In genomic region chr11:67640021-67640757, GRCh38 we compare ENCODE assay signal across 9 cellular contexts. TPM values are rescaled to one million over a fixed set of nuclear protein-coding genes. Genes with fewer than 3 reads are reported as not detected.
DNase-seq lines count a peak whose midpoint lies in the region; ATAC-seq and TF ChIP-seq lines count a peak whose summit lies in the region.
"Had no signal": no experiment of that assay in that cellular context is flagged by ENCODE, and none has a peak within 500 bp of the region (broad histone marks: within the 10 kb centered on the region; RNA-seq: fewer than 3 reads in every experiment).

No MANE protein-coding gene starts in this region.

- TF ChIP-seq CTCF in coronary artery (IDR thresholded peaks at IDR 0.05) (peak; percentile 38), lower lobe of right lung (IDR thresholded peaks at IDR 0.05) (peak; percentile 61)

- CTCF ChIA-PET in activated CD4-positive, alpha-beta T cell treated with anti-CD3 and anti-CD28 coated beads for 36 hours (lab: Charles Lee): interaction anchor here (0.6 to 1.5 kb wide), 3 partner anchors 8 to 52 kb away, joined by 3 to 4 read pairs (median 3); partner anchors contain the start of gene NUDT8

- H3K9me3 Mint-ChIP-seq in activated CD4-positive, alpha-beta T cell treated with anti-CD3 and anti-CD28 coated beads for 36 hours (ENCODE audit: low read depth): no peaks in the 10 kb centered on the region
- no peaks in the 10 kb centered on the region for H3K9me3 Mint-ChIP-seq in stimulated activated memory B cell treated with anti-CD40 and anti-IgM and Interleukin-4, amounts not matched to agents 10 μg/mL and 1 μg/mL and 100 μg/mL, for 72 hours

- H3K27ac ChIP-seq in coronary artery (no peak overlapping the region), lower lobe of right lung (no peak overlapping the region)

- no peaks in the 10 kb centered on the region for H3K4me1 Mint-ChIP-seq in activated CD4-positive, alpha-beta T cell treated with anti-CD3 and anti-CD28 coated beads for 36 hours
- peaks cover 12% of the 10 kb centered on the region for H3K4me1 Mint-ChIP-seq in stimulated activated memory B cell treated with anti-CD40 and anti-IgM and Interleukin-4, amounts not matched to agents 10 μg/mL and 1 μg/mL and 100 μg/mL, for 72 hours

- no peaks in the 10 kb centered on the region for H3K27me3 Mint-ChIP-seq in activated CD4-positive, alpha-beta T cell treated with anti-CD3 and anti-CD28 coated beads for 36 hours
- peaks cover 15% of the 10 kb centered on the region for H3K27me3 Mint-ChIP-seq in stimulated activated memory B cell treated with anti-CD40 and anti-IgM and Interleukin-4, amounts not matched to agents 10 μg/mL and 1 μg/mL and 100 μg/mL, for 72 hours
- H3K27me3 Mint-ChIP-seq: activated naive CD8-positive, alpha-beta T cell had no signal

- H3K27ac Mint-ChIP-seq in activated CD4-positive, alpha-beta T cell treated with anti-CD3 and anti-CD28 coated beads for 36 hours: no peak overlapping the region
- no peak overlapping the region for H3K27ac Mint-ChIP-seq in stimulated activated memory B cell treated with anti-CD40 and anti-IgM and Interleukin-4, amounts not matched to agents 10 μg/mL and 1 μg/mL and 100 μg/mL, for 72 hours
- H3K27ac Mint-ChIP-seq: activated naive CD8-positive, alpha-beta T cell had no signal

- H3K36me3 Mint-ChIP-seq in activated CD4-positive, alpha-beta T cell treated with anti-CD3 and anti-CD28 coated beads for 36 hours (ENCODE audit: low read depth): no peaks in the 10 kb centered on the region
- no peaks in the 10 kb centered on the region for H3K36me3 Mint-ChIP-seq in stimulated activated memory B cell treated with anti-CD40 and anti-IgM and Interleukin-4, amounts not matched to agents 10 μg/mL and 1 μg/mL and 100 μg/mL, for 72 hours
- H3K36me3 Mint-ChIP-seq: activated naive CD8-positive, alpha-beta T cell had no signal

- POLR2A ChIA-PET in activated CD4-positive, alpha-beta T cell treated with anti-CD3 and anti-CD28 coated beads for 36 hours (lab: Charles Lee): interaction anchor here (1.0 kb wide), 1 partner anchor 11 kb away, joined by 3 read pairs; no protein-coding TSS in a partner anchor

- DNase-seq in GM04504 (ENCODE audit: low read depth): peak; percentile 28
- peak; percentile 52 for DNase-seq in M059J (ENCODE audit: low read depth)
- DNase-seq in activated CD4-positive, alpha-beta T cell treated with anti-CD3 and anti-CD28 coated beads for 36 hours: peak; percentile 78
- DNase-seq in coronary artery (ENCODE audit: low spot score): no peak
- peak; percentile 79 for DNase-seq in lower lobe of right lung
- DNase-seq in NCI-H774 (lab: John Stamatoyannopoulos, UW): no peak
- no peak for DNase-seq in pons (ENCODE audit: low spot score)

- H3K4me1 ChIP-seq in lower lobe of right lung: no peaks in the 10 kb centered on the region

- H3K4me3 Mint-ChIP-seq in activated CD4-positive, alpha-beta T cell treated with anti-CD3 and anti-CD28 coated beads for 36 hours: no peak overlapping the region
- no peak overlapping the region for H3K4me3 Mint-ChIP-seq in stimulated activated memory B cell treated with anti-CD40 and anti-IgM and Interleukin-4, amounts not matched to agents 10 μg/mL and 1 μg/mL and 100 μg/mL, for 72 hours
- H3K4me3 Mint-ChIP-seq: activated naive CD8-positive, alpha-beta T cell had no signal

- peaks cover 23% of the 10 kb centered on the region for H3K27me3 ChIP-seq in lower lobe of right lung (ENCODE audit: low read depth)

- no peak overlapping the region for H3K4me3 ChIP-seq in coronary artery
- no peak overlapping the region for H3K4me3 ChIP-seq in lower lobe of right lung

- intact Hi-C loops in activated CD4-positive, alpha-beta T cell treated with anti-CD3 and anti-CD28 coated beads for 36 hours (cut with DNase I, micrococcal nuclease): no loop called here
- intact Hi-C loops in lower lobe of right lung (cut with DNase I): no loop called here

- no peaks in the 10 kb centered on the region for H3K9me3 ChIP-seq in lower lobe of right lung

- no peaks in the 10 kb centered on the region for H3K36me3 ChIP-seq in lower lobe of right lung

- peak; percentile 81 for ATAC-seq in activated CD4-positive, alpha-beta T cell treated with anti-CD3 and anti-CD28 coated beads for 36 hours
- peak; percentile 78 to 85 for ATAC-seq in lower lobe of right lung
- ATAC-seq in stimulated activated memory B cell treated with anti-CD40 and anti-IgM and Interleukin-4, amounts not matched to agents 10 μg/mL and 1 μg/mL and 100 μg/mL, for 72 hours: peak; percentile 74

RNA-seq across cellular contexts. Expression of gene TBX10, which starts 0.6 kb away (rescaled TPM):
- not detected in 2 replicates for total RNA-seq in M059J (2014; rRNA removed; shearing (Covaris generic))
- not detected for total RNA-seq in activated CD4-positive, alpha-beta T cell treated with anti-CD3 and anti-CD28 coated beads for 36 hours
- not detected for total RNA-seq in lower lobe of right lung

RNA-seq across cellular contexts. Expression of gene ACY3, which starts 10.3 kb away (rescaled TPM):
- 0.91 TPM in 2 replicates for total RNA-seq in M059J (2014; rRNA removed; shearing (Covaris generic))
- total RNA-seq in activated CD4-positive, alpha-beta T cell treated with anti-CD3 and anti-CD28 coated beads for 36 hours: under 1 TPM; 0.46 TPM
- not detected for total RNA-seq in lower lobe of right lung

RNA-seq across cellular contexts. Expression of gene NUDT8, which starts 10.5 kb away (rescaled TPM):
- total RNA-seq in M059J (2014; rRNA removed; shearing (Covaris generic)): 2.6 and 5.7 TPM in 2 replicates
- 10 to 100 TPM; 17.0 to 23.4 TPM for total RNA-seq in activated CD4-positive, alpha-beta T cell treated with anti-CD3 and anti-CD28 coated beads for 36 hours
- 8.8 TPM for total RNA-seq in lower lobe of right lung

RNA-seq across cellular contexts. Expression of gene NDUFV1, which starts 33.5 kb away (rescaled TPM):
- 118 and 153 TPM in 2 replicates for total RNA-seq in M059J (2014; rRNA removed; shearing (Covaris generic))
- 100 to 1,000 TPM; 253 to 287 TPM for total RNA-seq in activated CD4-positive, alpha-beta T cell treated with anti-CD3 and anti-CD28 coated beads for 36 hours
- total RNA-seq in lower lobe of right lung: 143 TPM

RNA-seq across cellular contexts. Expression of gene ALDH3B2, which starts 34.2 kb away (rescaled TPM):
- total RNA-seq in M059J (2014; rRNA removed; shearing (Covaris generic)): not detected in 2 replicates
- total RNA-seq in activated CD4-positive, alpha-beta T cell treated with anti-CD3 and anti-CD28 coated beads for 36 hours: not detected
- 0.65 TPM for total RNA-seq in lower lobe of right lung

Comparison
In these comparisons a context has a peak if more than half of its experiments do, and no peak if none do; other contexts are left out.
1. DNase-seq: peak in GM04504 (single experiment), M059J (single experiment), activated CD4-positive, alpha-beta T cell treated with anti-CD3 and anti-CD28 coated beads for 36 hours (single experiment) and lower lobe of right lung (single experiment); none in coronary artery (single experiment), NCI-H774 (single experiment) and pons (single experiment).
2. Peak in every context shown above with its lines, with median percentiles within 50 percentile points of each other: ATAC-seq.